In the genomic region with DNA sequence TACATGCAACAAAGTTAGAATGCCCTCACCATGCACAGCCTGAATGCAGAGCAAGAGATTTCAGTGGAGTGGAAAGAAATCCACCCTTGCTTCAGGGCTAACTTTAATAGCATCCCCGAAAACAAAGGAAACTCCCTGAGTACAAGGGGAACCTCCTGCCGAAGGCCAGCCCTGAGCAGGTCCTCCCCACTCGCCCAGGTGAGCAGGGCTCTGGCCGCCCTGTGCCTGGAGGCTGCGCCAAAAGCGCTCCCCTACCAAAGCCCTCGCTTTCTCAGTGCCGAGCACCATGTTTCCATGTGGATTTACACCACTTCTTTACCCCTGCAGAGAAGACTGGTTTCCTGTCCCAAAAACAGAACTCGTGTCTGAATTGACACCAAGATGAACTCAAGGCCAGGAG, we compare ENCODE assay signal across 15 cellular contexts.
DNase-seq lines count a peak whose midpoint lies in the region; TF ChIP-seq lines count a peak whose summit lies in the region.
"Had no signal": no experiment of that assay in that cellular context is flagged by ENCODE, and none has a peak within 500 bp of the region (broad histone marks: within the 10 kb centered on the region; RNA-seq: fewer than 3 reads in every experiment).

No MANE protein-coding gene starts in this region.

- H3K27me3 Mint-ChIP-seq in neural crest cell (ENCODE audit: low read depth): no peaks in the 10 kb centered on the region

- H3K27ac Mint-ChIP-seq in neural crest cell (ENCODE audit: unreplicated experiment): peak overlapping the region; percentile 89
- H3K27ac Mint-ChIP-seq: CD4-positive, alpha-beta memory T cell had no signal

- no peaks in the 10 kb centered on the region for H3K9me3 ChIP-seq in BLaER1 treated with 17β-estradiol and CSF1 and Interleukin-3, amounts not matched to agents 10 nM and 100 nM (replicated peaks in 1 of 11)
- H3K9me3 ChIP-seq in ovary: no peaks in the 10 kb centered on the region

- peak overlapping the region in 8 of 11 experiments; percentile 47 to 80 (median 70); a peak in 15 of 22 replicates for H3K4me2 ChIP-seq in BLaER1 treated with 17β-estradiol and CSF1 and Interleukin-3, amounts not matched to agents 10 nM and 100 nM

- no peaks in the 10 kb centered on the region for H3K36me3 ChIP-seq in BLaER1 treated with 17β-estradiol and CSF1 and Interleukin-3, amounts not matched to agents 10 nM and 100 nM
- H3K36me3 ChIP-seq in H7 (replicated peaks; ENCODE audit: control insufficient read depth, insufficient read depth, low read length) (no peaks in the 10 kb centered on the region), ovary (no peaks in the 10 kb centered on the region)

- no peak overlapping the region for H3K27ac ChIP-seq in BLaER1 treated with 17β-estradiol and CSF1 and Interleukin-3, amounts not matched to agents 10 nM and 100 nM
- no peak overlapping the region for H3K27ac ChIP-seq in ovary

- H3K9ac ChIP-seq in BLaER1 treated with 17β-estradiol and CSF1 and Interleukin-3, amounts not matched to agents 10 nM and 100 nM: no peak overlapping the region

- peaks cover 10 to 64% (median 50%) of the 10 kb centered on the region in 10 experiments; a peak in 19 of 20 replicates for H3K4me1 ChIP-seq in BLaER1 treated with 17β-estradiol and CSF1 and Interleukin-3, amounts not matched to agents 10 nM and 100 nM
- H3K4me1 ChIP-seq in ovary (ENCODE audit: insufficient read depth): peaks cover 3% of the 10 kb centered on the region

- no peak for TF ChIP-seq EP300 in ovary (IDR thresholded peaks at IDR 0.05)

- WGBS in ovary, 3 donors: 91 to 97% (median 94%) methylated on average over 9 of the region's 9 CpGs

- no peaks in the 10 kb centered on the region for H3K9me3 Mint-ChIP-seq in neural crest cell
- H3K9me3 Mint-ChIP-seq: CD4-positive, alpha-beta memory T cell; H9 had no signal

- H4K20me1 ChIP-seq in BLaER1 treated with 17β-estradiol and CSF1 and Interleukin-3, amounts not matched to agents 10 nM and 100 nM: peaks cover 0 to 9% (median 0%) of the 10 kb centered on the region in 11 experiments; a peak in 2 of 22 replicates

- H3K27me3 ChIP-seq in BLaER1 treated with 17β-estradiol and CSF1 and Interleukin-3, amounts not matched to agents 10 nM and 100 nM: peaks cover 0 to 40% (median 0%) of the 10 kb centered on the region in 11 experiments; a peak in 8 of 22 replicates
- H3K27me3 ChIP-seq in H7 (ENCODE audit: control insufficient read depth, insufficient read depth, low read length): no peaks in the 10 kb centered on the region
- H3K27me3 ChIP-seq in ovary: no peaks in the 10 kb centered on the region

- DNase-seq in H7 (peak; percentile 62), neural crest cell (ENCODE audit: low read depth, low spot score) (no peak), NCI-H1694 (lab: John Stamatoyannopoulos, UW) (no peak), ovary (no peak), HT-29 (ENCODE audit: low spot score) (no peak)
- DNase-seq: C1 segment of cervical spinal cord; Calu3; CD4-positive, alpha-beta memory T cell; COR-L47; DMS53; DMS79 treated with DMSO at 0.1 percent for 48 hours; GF-D8; GOT3; H9 had no signal

- no peak for TF ChIP-seq POLR2A in ovary (IDR thresholded peaks at IDR 0.05)

- H3K4me1 Mint-ChIP-seq in neural crest cell: peaks cover 29% of the 10 kb centered on the region
- H3K4me1 Mint-ChIP-seq: CD4-positive, alpha-beta memory T cell had no signal

- no peak for TF ChIP-seq CTCF in neural crest cell (conservative IDR thresholded peaks at IDR 0.05)
- no peak for TF ChIP-seq CTCF in ovary (IDR thresholded peaks at IDR 0.05)

- H3K4me3 Mint-ChIP-seq in neural crest cell: no peak overlapping the region
- H3K4me3 Mint-ChIP-seq: CD4-positive, alpha-beta memory T cell; H9 had no signal

- no peaks in the 10 kb centered on the region for H3K36me3 Mint-ChIP-seq in neural crest cell (ENCODE audit: low read depth)
- H3K36me3 Mint-ChIP-seq: CD4-positive, alpha-beta memory T cell had no signal

- intact Hi-C loops in ovary (cut with DNase I): no loop called here

- no peak overlapping the region for H3K4me3 ChIP-seq in BLaER1 treated with 17β-estradiol and CSF1 and Interleukin-3, amounts not matched to agents 10 nM and 100 nM
- H3K4me3 ChIP-seq in H7 (ENCODE audit: insufficient read depth, low read depth, low read length): no peak overlapping the region
- no peak overlapping the region for H3K4me3 ChIP-seq in ovary
